1 cellular context compared by ENCODE assay signal in the genomic region with DNA sequence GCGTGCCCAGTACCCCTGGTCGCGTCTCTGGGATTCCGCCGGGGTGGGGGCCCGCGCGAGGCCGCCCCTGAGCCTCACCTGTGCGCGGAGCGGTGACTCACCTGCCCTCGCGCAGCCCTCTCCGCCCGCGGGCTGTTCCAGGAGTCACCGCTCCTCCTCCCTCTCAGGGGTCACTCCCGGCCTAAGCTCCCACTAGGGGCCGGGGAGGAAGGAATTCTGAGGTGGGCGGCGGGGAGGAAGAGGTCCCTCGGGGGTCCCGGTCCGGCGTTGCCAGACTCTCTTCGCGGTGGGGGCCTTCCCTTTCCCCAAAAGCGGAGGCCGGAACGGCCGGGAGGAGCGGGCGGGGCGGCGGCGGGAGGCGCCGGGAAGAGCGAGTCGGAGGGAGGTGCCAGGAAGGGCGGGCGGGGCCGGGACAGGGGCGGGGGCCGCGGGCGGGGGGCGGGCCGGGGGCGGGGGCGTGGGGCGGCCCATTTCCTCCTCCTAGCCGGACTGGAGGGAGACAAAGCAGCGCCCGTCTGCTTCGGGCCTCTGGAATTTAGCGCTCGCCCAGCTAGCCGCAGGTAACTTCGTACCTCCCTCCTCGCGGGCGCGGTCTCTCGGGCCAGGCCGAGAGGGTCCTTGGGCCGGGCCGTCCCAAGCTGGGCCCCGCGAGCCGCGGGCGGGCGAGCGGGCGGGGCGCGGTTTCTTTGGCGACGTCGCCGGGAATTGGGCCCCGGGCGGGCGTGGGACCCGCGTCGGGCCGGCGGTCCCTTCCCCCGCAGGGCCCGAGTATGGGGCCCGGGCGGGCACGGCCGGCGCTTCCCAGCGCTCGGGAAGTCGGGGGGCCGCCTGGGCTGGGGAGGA.
TF ChIP-seq lines count a peak whose summit lies in the region.

A gene with protein sequence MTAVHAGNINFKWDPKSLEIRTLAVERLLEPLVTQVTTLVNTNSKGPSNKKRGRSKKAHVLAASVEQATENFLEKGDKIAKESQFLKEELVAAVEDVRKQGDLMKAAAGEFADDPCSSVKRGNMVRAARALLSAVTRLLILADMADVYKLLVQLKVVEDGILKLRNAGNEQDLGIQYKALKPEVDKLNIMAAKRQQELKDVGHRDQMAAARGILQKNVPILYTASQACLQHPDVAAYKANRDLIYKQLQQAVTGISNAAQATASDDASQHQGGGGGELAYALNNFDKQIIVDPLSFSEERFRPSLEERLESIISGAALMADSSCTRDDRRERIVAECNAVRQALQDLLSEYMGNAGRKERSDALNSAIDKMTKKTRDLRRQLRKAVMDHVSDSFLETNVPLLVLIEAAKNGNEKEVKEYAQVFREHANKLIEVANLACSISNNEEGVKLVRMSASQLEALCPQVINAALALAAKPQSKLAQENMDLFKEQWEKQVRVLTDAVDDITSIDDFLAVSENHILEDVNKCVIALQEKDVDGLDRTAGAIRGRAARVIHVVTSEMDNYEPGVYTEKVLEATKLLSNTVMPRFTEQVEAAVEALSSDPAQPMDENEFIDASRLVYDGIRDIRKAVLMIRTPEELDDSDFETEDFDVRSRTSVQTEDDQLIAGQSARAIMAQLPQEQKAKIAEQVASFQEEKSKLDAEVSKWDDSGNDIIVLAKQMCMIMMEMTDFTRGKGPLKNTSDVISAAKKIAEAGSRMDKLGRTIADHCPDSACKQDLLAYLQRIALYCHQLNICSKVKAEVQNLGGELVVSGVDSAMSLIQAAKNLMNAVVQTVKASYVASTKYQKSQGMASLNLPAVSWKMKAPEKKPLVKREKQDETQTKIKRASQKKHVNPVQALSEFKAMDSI (plus strand): TSS at position 475 of the 843 bp plus-strand sequence. CDS start 28,500 bp downstream, outside the sequence.

TF ChIP-seq in H1, 55 proteins besides CTCF, POLR2A, EP300 and RAD21:
- TF ChIP-seq POLR2AphosphoS5 (IDR thresholded peaks at IDR 0.05; ENCODE audit: low read depth, low read length): peak; percentile 90
- TF ChIP-seq BCL11A (IDR thresholded peaks at IDR 0.05; ENCODE audit: low read depth in 2 of 2, low read length in 2 of 2): no peak
- TF ChIP-seq TAF1 (IDR thresholded peaks at IDR 0.05; ENCODE audit: low read depth, low read length): peak; percentile 91
- peak; percentile 42; the same call in 1 of the 2 replicates for TF ChIP-seq TEAD4 (IDR thresholded peaks at IDR 0.05; ENCODE audit: low read depth, low read length)
- TF ChIP-seq NRF1 (IDR thresholded peaks at IDR 0.05; ENCODE audit: low read depth, low read length): 0 out of 2 replicates have a peak, but pooled peaks have one; percentile 12
- no peak for TF ChIP-seq CHD2 (IDR thresholded peaks at IDR 0.05; ENCODE audit: low read length)
- no peak for TF ChIP-seq RXRA (IDR thresholded peaks at IDR 0.05; ENCODE audit: insufficient read depth, low read depth, low read length)
- no peak for TF ChIP-seq ZNF274 (IDR thresholded peaks at IDR 0.05; ENCODE audit: borderline replicate concordance, extremely low read depth, low read length)
- TF ChIP-seq GTF2F1 (IDR thresholded peaks at IDR 0.05; ENCODE audit: borderline replicate concordance, low read depth, low read length): no peak
- no peak for TF ChIP-seq SIX5 (IDR thresholded peaks at IDR 0.05; ENCODE audit: low read depth, low read length)
- no peak for TF ChIP-seq SAP30 (IDR thresholded peaks at IDR 0.05; ENCODE audit: insufficient read depth, insufficient replicate concordance, low read length)
- TF ChIP-seq POU5F1 (IDR thresholded peaks at IDR 0.05; ENCODE audit: low read depth, low read length): no peak
- TF ChIP-seq CBX8 (IDR thresholded peaks at IDR 0.05; ENCODE audit: borderline replicate concordance, low read depth, low read length): no peak
- TF ChIP-seq, protein P1, sequence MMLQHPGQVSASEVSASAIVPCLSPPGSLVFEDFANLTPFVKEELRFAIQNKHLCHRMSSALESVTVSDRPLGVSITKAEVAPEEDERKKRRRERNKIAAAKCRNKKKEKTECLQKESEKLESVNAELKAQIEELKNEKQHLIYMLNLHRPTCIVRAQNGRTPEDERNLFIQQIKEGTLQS (IDR thresholded peaks at IDR 0.05; ENCODE audit: insufficient read depth, low read depth, low read length): no peak
- TF ChIP-seq TCF12 (IDR thresholded peaks at IDR 0.05; ENCODE audit: low read depth, low read length): no peak
- TF ChIP-seq TAF7 (optimal IDR thresholded peaks at IDR 0.05; ENCODE audit: borderline replicate concordance, low read depth, low read length): peak; percentile 69
- no peak for TF ChIP-seq RFX5 (IDR thresholded peaks at IDR 0.05; ENCODE audit: borderline replicate concordance, low read depth, low read length)
- TF ChIP-seq, protein P2, sequence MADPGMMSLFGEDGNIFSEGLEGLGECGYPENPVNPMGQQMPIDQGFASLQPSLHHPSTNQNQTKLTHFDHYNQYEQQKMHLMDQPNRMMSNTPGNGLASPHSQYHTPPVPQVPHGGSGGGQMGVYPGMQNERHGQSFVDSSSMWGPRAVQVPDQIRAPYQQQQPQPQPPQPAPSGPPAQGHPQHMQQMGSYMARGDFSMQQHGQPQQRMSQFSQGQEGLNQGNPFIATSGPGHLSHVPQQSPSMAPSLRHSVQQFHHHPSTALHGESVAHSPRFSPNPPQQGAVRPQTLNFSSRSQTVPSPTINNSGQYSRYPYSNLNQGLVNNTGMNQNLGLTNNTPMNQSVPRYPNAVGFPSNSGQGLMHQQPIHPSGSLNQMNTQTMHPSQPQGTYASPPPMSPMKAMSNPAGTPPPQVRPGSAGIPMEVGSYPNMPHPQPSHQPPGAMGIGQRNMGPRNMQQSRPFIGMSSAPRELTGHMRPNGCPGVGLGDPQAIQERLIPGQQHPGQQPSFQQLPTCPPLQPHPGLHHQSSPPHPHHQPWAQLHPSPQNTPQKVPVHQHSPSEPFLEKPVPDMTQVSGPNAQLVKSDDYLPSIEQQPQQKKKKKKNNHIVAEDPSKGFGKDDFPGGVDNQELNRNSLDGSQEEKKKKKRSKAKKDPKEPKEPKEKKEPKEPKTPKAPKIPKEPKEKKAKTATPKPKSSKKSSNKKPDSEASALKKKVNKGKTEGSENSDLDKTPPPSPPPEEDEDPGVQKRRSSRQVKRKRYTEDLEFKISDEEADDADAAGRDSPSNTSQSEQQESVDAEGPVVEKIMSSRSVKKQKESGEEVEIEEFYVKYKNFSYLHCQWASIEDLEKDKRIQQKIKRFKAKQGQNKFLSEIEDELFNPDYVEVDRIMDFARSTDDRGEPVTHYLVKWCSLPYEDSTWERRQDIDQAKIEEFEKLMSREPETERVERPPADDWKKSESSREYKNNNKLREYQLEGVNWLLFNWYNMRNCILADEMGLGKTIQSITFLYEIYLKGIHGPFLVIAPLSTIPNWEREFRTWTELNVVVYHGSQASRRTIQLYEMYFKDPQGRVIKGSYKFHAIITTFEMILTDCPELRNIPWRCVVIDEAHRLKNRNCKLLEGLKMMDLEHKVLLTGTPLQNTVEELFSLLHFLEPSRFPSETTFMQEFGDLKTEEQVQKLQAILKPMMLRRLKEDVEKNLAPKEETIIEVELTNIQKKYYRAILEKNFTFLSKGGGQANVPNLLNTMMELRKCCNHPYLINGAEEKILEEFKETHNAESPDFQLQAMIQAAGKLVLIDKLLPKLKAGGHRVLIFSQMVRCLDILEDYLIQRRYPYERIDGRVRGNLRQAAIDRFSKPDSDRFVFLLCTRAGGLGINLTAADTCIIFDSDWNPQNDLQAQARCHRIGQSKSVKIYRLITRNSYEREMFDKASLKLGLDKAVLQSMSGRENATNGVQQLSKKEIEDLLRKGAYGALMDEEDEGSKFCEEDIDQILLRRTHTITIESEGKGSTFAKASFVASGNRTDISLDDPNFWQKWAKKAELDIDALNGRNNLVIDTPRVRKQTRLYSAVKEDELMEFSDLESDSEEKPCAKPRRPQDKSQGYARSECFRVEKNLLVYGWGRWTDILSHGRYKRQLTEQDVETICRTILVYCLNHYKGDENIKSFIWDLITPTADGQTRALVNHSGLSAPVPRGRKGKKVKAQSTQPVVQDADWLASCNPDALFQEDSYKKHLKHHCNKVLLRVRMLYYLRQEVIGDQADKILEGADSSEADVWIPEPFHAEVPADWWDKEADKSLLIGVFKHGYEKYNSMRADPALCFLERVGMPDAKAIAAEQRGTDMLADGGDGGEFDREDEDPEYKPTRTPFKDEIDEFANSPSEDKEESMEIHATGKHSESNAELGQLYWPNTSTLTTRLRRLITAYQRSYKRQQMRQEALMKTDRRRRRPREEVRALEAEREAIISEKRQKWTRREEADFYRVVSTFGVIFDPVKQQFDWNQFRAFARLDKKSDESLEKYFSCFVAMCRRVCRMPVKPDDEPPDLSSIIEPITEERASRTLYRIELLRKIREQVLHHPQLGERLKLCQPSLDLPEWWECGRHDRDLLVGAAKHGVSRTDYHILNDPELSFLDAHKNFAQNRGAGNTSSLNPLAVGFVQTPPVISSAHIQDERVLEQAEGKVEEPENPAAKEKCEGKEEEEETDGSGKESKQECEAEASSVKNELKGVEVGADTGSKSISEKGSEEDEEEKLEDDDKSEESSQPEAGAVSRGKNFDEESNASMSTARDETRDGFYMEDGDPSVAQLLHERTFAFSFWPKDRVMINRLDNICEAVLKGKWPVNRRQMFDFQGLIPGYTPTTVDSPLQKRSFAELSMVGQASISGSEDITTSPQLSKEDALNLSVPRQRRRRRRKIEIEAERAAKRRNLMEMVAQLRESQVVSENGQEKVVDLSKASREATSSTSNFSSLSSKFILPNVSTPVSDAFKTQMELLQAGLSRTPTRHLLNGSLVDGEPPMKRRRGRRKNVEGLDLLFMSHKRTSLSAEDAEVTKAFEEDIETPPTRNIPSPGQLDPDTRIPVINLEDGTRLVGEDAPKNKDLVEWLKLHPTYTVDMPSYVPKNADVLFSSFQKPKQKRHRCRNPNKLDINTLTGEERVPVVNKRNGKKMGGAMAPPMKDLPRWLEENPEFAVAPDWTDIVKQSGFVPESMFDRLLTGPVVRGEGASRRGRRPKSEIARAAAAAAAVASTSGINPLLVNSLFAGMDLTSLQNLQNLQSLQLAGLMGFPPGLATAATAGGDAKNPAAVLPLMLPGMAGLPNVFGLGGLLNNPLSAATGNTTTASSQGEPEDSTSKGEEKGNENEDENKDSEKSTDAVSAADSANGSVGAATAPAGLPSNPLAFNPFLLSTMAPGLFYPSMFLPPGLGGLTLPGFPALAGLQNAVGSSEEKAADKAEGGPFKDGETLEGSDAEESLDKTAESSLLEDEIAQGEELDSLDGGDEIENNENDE (IDR thresholded peaks at IDR 0.05; ENCODE audit: insufficient replicate concordance, low read length): no peak
- no peak for TF ChIP-seq EZH2 (IDR thresholded peaks at IDR 0.05; ENCODE audit: low read depth, low read length, severe bottlenecking)
- TF ChIP-seq HDAC2 (IDR thresholded peaks at IDR 0.05; ENCODE audit: borderline replicate concordance in 1 of 2, low read depth in 2 of 2, low read length in 2 of 2): 0 out of 4 replicates have a peak, but pooled peaks of 1 of the 2 experiments have one; percentile 28
- TF ChIP-seq, protein P3, sequence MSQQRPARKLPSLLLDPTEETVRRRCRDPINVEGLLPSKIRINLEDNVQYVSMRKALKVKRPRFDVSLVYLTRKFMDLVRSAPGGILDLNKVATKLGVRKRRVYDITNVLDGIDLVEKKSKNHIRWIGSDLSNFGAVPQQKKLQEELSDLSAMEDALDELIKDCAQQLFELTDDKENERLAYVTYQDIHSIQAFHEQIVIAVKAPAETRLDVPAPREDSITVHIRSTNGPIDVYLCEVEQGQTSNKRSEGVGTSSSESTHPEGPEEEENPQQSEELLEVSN (IDR thresholded peaks at IDR 0.05): 0 out of 2 replicates have a peak, but pooled peaks have one; percentile 28
- TF ChIP-seq KDM5A (IDR thresholded peaks at IDR 0.05; ENCODE audit: low read length): peak; percentile 96; the same call in 1 of the 2 replicates
- TF ChIP-seq MAFK (IDR thresholded peaks at IDR 0.05; ENCODE audit: low read depth, low read length): no peak
- peak; percentile 67; the same call in 1 of the 2 replicates for TF ChIP-seq TBP (IDR thresholded peaks at IDR 0.05; ENCODE audit: low read depth, low read length)
- peak; percentile 65; the same call in 1 of the 2 replicates for TF ChIP-seq JUN (IDR thresholded peaks at IDR 0.05; ENCODE audit: low read depth, low read length)
- TF ChIP-seq SP2 (IDR thresholded peaks at IDR 0.05; ENCODE audit: low read length): no peak
- TF ChIP-seq JUND (IDR thresholded peaks at IDR 0.05; ENCODE audit: low read length): peak; percentile 99
- TF ChIP-seq PHF8 (conservative IDR thresholded peaks at IDR 0.05; ENCODE audit: low read depth, low read length): peak; percentile 78
- 0 out of 2 replicates have a peak, but pooled peaks have one; percentile 3 for TF ChIP-seq SP1 (IDR thresholded peaks at IDR 0.05; ENCODE audit: low read depth, low read length)
- TF ChIP-seq BACH1 (IDR thresholded peaks at IDR 0.05; ENCODE audit: low read length): peak; percentile 5; the same call in 1 of the 2 replicates
- TF ChIP-seq RBBP5 (IDR thresholded peaks at IDR 0.05; ENCODE audit: borderline replicate concordance, low read depth, low read length): peak; percentile 73; the same call in 1 of the 2 replicates
- TF ChIP-seq KDM4A (IDR thresholded peaks at IDR 0.05; ENCODE audit: low read depth, low read length, severe bottlenecking): peak; percentile 9
TF ChIP-seq in H1: peak in this region for 16.
